Comparison of ENCODE assay signal across 39 cellular contexts in the genomic region with DNA sequence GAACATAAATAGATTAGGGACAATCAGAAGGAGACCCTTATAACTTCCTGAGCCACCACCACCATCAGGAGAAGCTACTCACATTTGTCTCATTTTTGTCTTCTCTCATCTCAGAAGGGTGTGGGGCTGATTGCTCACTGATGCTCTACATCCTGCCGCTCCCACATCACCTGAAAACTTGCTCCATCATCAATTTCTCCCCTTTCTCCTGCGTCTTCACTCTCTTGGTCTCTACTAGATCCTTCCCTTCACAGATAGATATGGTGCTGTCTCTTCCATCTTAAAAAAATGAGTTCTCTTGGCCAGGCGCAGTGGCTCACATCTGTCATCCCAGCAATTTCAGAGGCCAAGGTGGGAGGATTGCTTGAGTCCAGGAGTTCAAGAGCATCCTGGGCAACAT.
"Had no signal": no experiment of that assay in that cellular context is flagged by ENCODE, and none has a peak within 500 bp of the region (broad histone marks: within the 10 kb centered on the region; RNA-seq: fewer than 3 reads in every experiment).

No MANE protein-coding gene starts in this region.

- H3K4me3 ChIP-seq: adrenal gland, ascending aorta, body of pancreas, breast epithelium, cardiac muscle cell had no signal

- H3K9me3 ChIP-seq: adrenal gland, ascending aorta, body of pancreas, breast epithelium had no signal

- H3K36me3 Mint-ChIP-seq: activated naive CD4-positive, alpha-beta T cell treated with anti-CD3 and anti-CD28 coated beads, Interleukin-2, amount 10 ng/mL, durations not matched to agents 7 days and 5 days; activated naive CD4-positive, alpha-beta T cell treated with anti-CD3 and anti-CD28 coated beads, Interleukin-2, amount 50 U/mL, for 24 hours; activated naive CD4-positive, alpha-beta T cell treated with anti-CD3 and anti-CD28 coated beads, Interleukin-2, amount 50 U/mL, for 72 hours; activated naive CD8-positive, alpha-beta T cell; activated naive CD8-positive, alpha-beta T cell treated with anti-CD3 and anti-CD28 coated beads for 36 hours; activated naive CD8-positive, alpha-beta T cell treated with anti-CD3 and anti-CD28 coated beads, Interleukin-2, amount 10 ng/mL, durations not matched to agents 7 days and 5 days; brain had no signal

- FAIRE-seq: astrocyte, bronchial epithelial cell had no signal

- H3K27me3 Mint-ChIP-seq: activated naive CD8-positive, alpha-beta T cell treated with anti-CD3 and anti-CD28 coated beads for 36 hours had no signal

- H3K9me3 Mint-ChIP-seq: activated naive CD4-positive, alpha-beta T cell treated with anti-CD3 and anti-CD28 coated beads for 36 hours; activated naive CD4-positive, alpha-beta T cell treated with anti-CD3 and anti-CD28 coated beads, Interleukin-2, amount 10 ng/mL, durations not matched to agents 7 days and 5 days; activated naive CD4-positive, alpha-beta T cell treated with anti-CD3 and anti-CD28 coated beads, Interleukin-2, amount 50 U/mL, for 24 hours; activated naive CD4-positive, alpha-beta T cell treated with anti-CD3 and anti-CD28 coated beads, Interleukin-2, amount 50 U/mL, for 72 hours; activated naive CD8-positive, alpha-beta T cell treated with anti-CD3 and anti-CD28 coated beads for 36 hours; activated naive CD8-positive, alpha-beta T cell treated with anti-CD3 and anti-CD28 coated beads, Interleukin-2, amount 10 ng/mL, durations not matched to agents 7 days and 5 days; activated naive CD8-positive, alpha-beta T cell treated with anti-CD3 and anti-CD28 coated beads, Interleukin-2, amount 50 U/mL, for 24 hours; activated T-cell treated with anti-CD3 and anti-CD28 coated beads, Interleukin-2, amount 50 U/mL, for 24 hours; activated T-cell treated with anti-CD3 and anti-CD28 coated beads, Interleukin-2, amount 50 U/mL, for 4 hours; activated T-cell treated with anti-CD3 and anti-CD28 coated beads, Interleukin-2, amount 50 U/mL, for 72 hours; activated T-helper 1 cell treated with anti-CD3 and anti-CD28 coated beads, Interleukin-12 subunit alpha, Interleukin-12 subunit beta, Interleukin-2, Interleukin-4 antibody, amounts not matched to agents 30 ng/mL and 10 ng/mL and 1 ng/mL, durations not matched to agents 14 hours and 24 hours and 36 hours; activated T-helper 17 cell treated with anti-CD3 and anti-CD28 coated beads, Interleukin-2, amount 50 U/mL, for 72 hours; activated T-helper 2 cell treated with anti-CD3 and anti-CD28 coated beads, Interferon-gamma antibody, Interleukin-2, Interleukin-4, amounts not matched to agents 10 μg/mL and 5 μg/mL and 100 μg/mL, durations not matched to agents 14 hours and 24 hours and 36 hours; brain; central memory CD8-positive, alpha-beta T cell had no signal

- H3K27me3 ChIP-seq: adrenal gland, ascending aorta, body of pancreas, breast epithelium had no signal

- DNase-seq: activated effector memory CD4-positive, alpha-beta T cell treated with anti-CD3 and anti-CD28 coated beads, Interleukin-2, amount 50 U/mL, for 16 hours; activated effector memory CD4-positive, alpha-beta T cell treated with Interleukin-2 at 50 U/mL for 16 hours; activated gamma-delta T cell; activated gamma-delta T cell treated with Interleukin-2 at 50 U/mL for 16 hours; activated naive CD4-positive, alpha-beta T cell; activated naive CD4-positive, alpha-beta T cell treated with anti-CD3 and anti-CD28 coated beads for 36 hours; activated naive CD4-positive, alpha-beta T cell treated with anti-CD3 and anti-CD28 coated beads, Interleukin-2, amount 10 ng/mL, durations not matched to agents 7 days and 5 days; activated naive CD4-positive, alpha-beta T cell treated with anti-CD3 and anti-CD28 coated beads, Interleukin-2, amount 50 U/mL, for 16 hours; activated naive CD4-positive, alpha-beta T cell treated with Interleukin-2 at 50 U/mL for 16 hours; activated naive CD8-positive, alpha-beta T cell treated with anti-CD3 and anti-CD28 coated beads for 36 hours; activated naive CD8-positive, alpha-beta T cell treated with anti-CD3 and anti-CD28 coated beads, Interleukin-2, amount 10 ng/mL, durations not matched to agents 7 days and 5 days; activated naive CD8-positive, alpha-beta T cell treated with anti-CD3 and anti-CD28 coated beads, Interleukin-2, amount 50 U/mL, for 24 hours; activated T-cell treated with anti-CD3 and anti-CD28 coated beads, Interleukin-2, amount 50 U/mL, for 24 hours; activated T-cell treated with anti-CD3 and anti-CD28 coated beads, Interleukin-2, amount 50 U/mL, for 4 hours; activated T-cell treated with anti-CD3 and anti-CD28 coated beads, Interleukin-2, amount 50 U/mL, for 48 hours; activated T-cell treated with anti-CD3 and anti-CD28 coated beads, Interleukin-2, amount 50 U/mL, for 72 hours; amniotic stem cell; amygdala; anterior cingulate cortex; aorta; body of pancreas; brain microvascular endothelial cell; caudate nucleus; central memory CD4-positive, alpha-beta T cell; cerebellar nuclear complex had no signal

- H3K27ac Mint-ChIP-seq: activated naive CD4-positive, alpha-beta T cell treated with anti-CD3 and anti-CD28 coated beads for 36 hours; activated naive CD4-positive, alpha-beta T cell treated with anti-CD3 and anti-CD28 coated beads, Interleukin-2, amount 10 ng/mL, durations not matched to agents 7 days and 5 days; activated naive CD4-positive, alpha-beta T cell treated with anti-CD3 and anti-CD28 coated beads, Interleukin-2, amount 50 U/mL, for 24 hours; activated naive CD4-positive, alpha-beta T cell treated with anti-CD3 and anti-CD28 coated beads, Interleukin-2, amount 50 U/mL, for 72 hours; activated naive CD8-positive, alpha-beta T cell; activated naive CD8-positive, alpha-beta T cell treated with anti-CD3 and anti-CD28 coated beads for 36 hours; activated naive CD8-positive, alpha-beta T cell treated with anti-CD3 and anti-CD28 coated beads, Interleukin-2, amount 10 ng/mL, durations not matched to agents 7 days and 5 days; activated naive CD8-positive, alpha-beta T cell treated with anti-CD3 and anti-CD28 coated beads, Interleukin-2, amount 50 U/mL, for 24 hours; activated T-cell treated with anti-CD3 and anti-CD28 coated beads, Interleukin-2, amount 50 U/mL, for 24 hours; activated T-cell treated with anti-CD3 and anti-CD28 coated beads, Interleukin-2, amount 50 U/mL, for 72 hours; activated T-helper 1 cell treated with anti-CD3 and anti-CD28 coated beads, Interleukin-12 subunit alpha, Interleukin-12 subunit beta, Interleukin-2, Interleukin-4 antibody, amounts not matched to agents 30 ng/mL and 10 ng/mL and 1 ng/mL, durations not matched to agents 14 hours and 24 hours and 36 hours; activated T-helper 17 cell treated with anti-CD3 and anti-CD28 coated beads, Interleukin-2, amount 50 U/mL, for 72 hours; activated T-helper 2 cell treated with anti-CD3 and anti-CD28 coated beads, Interferon-gamma antibody, Interleukin-2, Interleukin-4, amounts not matched to agents 10 μg/mL and 5 μg/mL and 100 μg/mL, durations not matched to agents 14 hours and 24 hours and 36 hours; brain had no signal

- H3K36me3 ChIP-seq: adrenal gland, ascending aorta, brain microvascular endothelial cell, breast epithelium, cardiac muscle cell had no signal

- ATAC-seq: activated naive CD4-positive, alpha-beta T cell treated with anti-CD3 and anti-CD28 coated beads, Interleukin-2, amount 50 U/mL, for 72 hours; activated naive CD8-positive, alpha-beta T cell treated with anti-CD3 and anti-CD28 coated beads, Interleukin-2, amount 50 U/mL, for 24 hours; activated T-cell treated with anti-CD3 and anti-CD28 coated beads, Interleukin-2, amount 50 U/mL, for 4 hours; activated T-cell treated with anti-CD3 and anti-CD28 coated beads, Interleukin-2, amount 50 U/mL, for 72 hours; activated T-helper 17 cell treated with anti-CD3 and anti-CD28 coated beads, Interleukin-2, amount 50 U/mL, for 72 hours; body of pancreas had no signal

- H3K4me1 Mint-ChIP-seq: activated naive CD4-positive, alpha-beta T cell treated with anti-CD3 and anti-CD28 coated beads, Interleukin-2, amount 10 ng/mL, durations not matched to agents 7 days and 5 days; activated naive CD4-positive, alpha-beta T cell treated with anti-CD3 and anti-CD28 coated beads, Interleukin-2, amount 50 U/mL, for 24 hours; activated naive CD8-positive, alpha-beta T cell treated with anti-CD3 and anti-CD28 coated beads for 36 hours; activated naive CD8-positive, alpha-beta T cell treated with anti-CD3 and anti-CD28 coated beads, Interleukin-2, amount 10 ng/mL, durations not matched to agents 7 days and 5 days; activated naive CD8-positive, alpha-beta T cell treated with anti-CD3 and anti-CD28 coated beads, Interleukin-2, amount 50 U/mL, for 24 hours; activated T-helper 17 cell treated with anti-CD3 and anti-CD28 coated beads, Interleukin-2, amount 50 U/mL, for 72 hours; brain; central memory CD8-positive, alpha-beta T cell had no signal

- H3K4me3 Mint-ChIP-seq: activated naive CD4-positive, alpha-beta T cell treated with anti-CD3 and anti-CD28 coated beads for 36 hours; activated naive CD4-positive, alpha-beta T cell treated with anti-CD3 and anti-CD28 coated beads, Interleukin-2, amount 10 ng/mL, durations not matched to agents 7 days and 5 days; activated naive CD4-positive, alpha-beta T cell treated with anti-CD3 and anti-CD28 coated beads, Interleukin-2, amount 50 U/mL, for 24 hours; activated naive CD8-positive, alpha-beta T cell; activated naive CD8-positive, alpha-beta T cell treated with anti-CD3 and anti-CD28 coated beads for 36 hours; activated naive CD8-positive, alpha-beta T cell treated with anti-CD3 and anti-CD28 coated beads, Interleukin-2, amount 10 ng/mL, durations not matched to agents 7 days and 5 days; activated naive CD8-positive, alpha-beta T cell treated with anti-CD3 and anti-CD28 coated beads, Interleukin-2, amount 50 U/mL, for 24 hours; activated T-cell treated with anti-CD3 and anti-CD28 coated beads, Interleukin-2, amount 50 U/mL, for 24 hours; activated T-cell treated with anti-CD3 and anti-CD28 coated beads, Interleukin-2, amount 50 U/mL, for 4 hours; activated T-cell treated with anti-CD3 and anti-CD28 coated beads, Interleukin-2, amount 50 U/mL, for 72 hours; activated T-helper 1 cell treated with anti-CD3 and anti-CD28 coated beads, Interleukin-12 subunit alpha, Interleukin-12 subunit beta, Interleukin-2, Interleukin-4 antibody, amounts not matched to agents 30 ng/mL and 10 ng/mL and 1 ng/mL, durations not matched to agents 14 hours and 24 hours and 36 hours; activated T-helper 17 cell treated with anti-CD3 and anti-CD28 coated beads, Interleukin-2, amount 50 U/mL, for 72 hours; brain; central memory CD8-positive, alpha-beta T cell had no signal

- H3K27ac ChIP-seq: adrenal gland, ascending aorta, body of pancreas, brain microvascular endothelial cell, breast epithelium, cardiac muscle cell had no signal

- H3K4me1 ChIP-seq: adrenal gland, ascending aorta, body of pancreas, breast epithelium had no signal
